In the genomic region with DNA sequence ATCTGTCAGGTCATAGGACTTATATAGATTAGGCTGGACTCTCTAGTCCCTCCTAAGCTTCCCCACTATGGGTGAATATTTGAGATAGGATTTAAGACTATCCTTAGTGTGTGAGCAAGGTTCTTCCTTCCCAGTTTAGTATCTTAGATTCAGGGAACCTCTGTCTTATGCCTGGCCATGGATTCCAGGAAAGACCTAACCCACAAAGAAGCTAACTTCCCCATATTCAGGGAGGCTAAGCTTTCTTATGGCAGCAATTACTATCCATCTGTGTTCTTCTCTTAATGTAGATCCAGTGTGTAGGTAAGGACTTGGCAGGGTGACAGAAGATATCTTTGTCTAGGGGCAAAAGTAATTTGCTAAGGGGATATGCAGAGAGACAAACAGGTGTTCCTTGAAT, we compare ENCODE assay signal across 16 cellular contexts. TPM values are rescaled to one million over a fixed set of nuclear protein-coding genes. Genes with fewer than 3 reads are reported as not detected.
A peak's percentile ranks its signal among the peaks of the same experiment; 100 is the strongest.
DNase-seq lines count a peak whose midpoint lies in the region; TF ChIP-seq lines count a peak whose summit lies in the region.
"Had no signal": no experiment of that assay in that cellular context is flagged by ENCODE, and none has a peak within 500 bp of the region (broad histone marks: within the 10 kb centered on the region; RNA-seq: fewer than 3 reads in every experiment).

No MANE protein-coding gene starts in this region.

- TF ChIP-seq CTCF in VCaP (conservative IDR thresholded peaks at IDR 0.05) (no peak), prostate gland (IDR thresholded peaks at IDR 0.05) (no peak)

- H2AFZ ChIP-seq in Karpas-422 (ENCODE audit: low read length), result no peak overlapping the region
- H2AFZ ChIP-seq: GM23338 had no signal

- H3K79me2 ChIP-seq in Karpas-422 (ENCODE audit: low read length), result no peaks in the 10 kb centered on the region

- H3K4me3 ChIP-seq in prostate gland (no peak overlapping the region), Karpas-422 (ENCODE audit: low read length) (no peak overlapping the region)
- H3K4me3 ChIP-seq: GM23338 had no signal

- no peak for TF ChIP-seq POLR2A in prostate gland (IDR thresholded peaks at IDR 0.05)

- no peaks in the 10 kb centered on the region for H4K20me1 ChIP-seq in Karpas-422 (ENCODE audit: insufficient read depth, low read depth, low read length)

- H3K27ac ChIP-seq in VCaP (peak overlapping the region; percentile 29; the same call in 1 of the 2 replicates), prostate gland (no peak overlapping the region), Karpas-422 (ENCODE audit: low read length) (no peak overlapping the region)
- H3K27ac ChIP-seq: RWPE1 had no signal

- intact Hi-C loops in prostate gland (cut with DNase I), result no loop called here

- peak; percentile 58 for DNase-seq in CMK (ENCODE audit: low read depth)
- DNase-seq in GF-D8 (lab: John Stamatoyannopoulos, UW), result peak; percentile 57
- DNase-seq in NCI-H69 (lab: John Stamatoyannopoulos, UW), result peak; percentile 63
- no peak for DNase-seq in activated CD4-positive, CD25-positive, alpha-beta regulatory T cell treated with anti-CD3 and anti-CD28 coated beads, Interleukin-2, amount 50 U/mL, for 72 hours
- DNase-seq in prostate gland (ENCODE audit: low spot score), result no peak
- DNase-seq in Karpas-422, result no peak
- DNase-seq: Caco-2, DMS53, NCI-H1092 treated with DMSO at 0.1 percent for 48 hours, NCI-H187, NCI-H510A, PC-3, T-helper 17 cell had no signal

- no peaks in the 10 kb centered on the region for H3K4me1 ChIP-seq in prostate gland (replicated peaks)
- H3K4me1 ChIP-seq in Karpas-422 (ENCODE audit: low read length), result peaks cover 14% of the 10 kb centered on the region
- H3K4me1 ChIP-seq: Caco-2 had no signal

- H3K9me2 ChIP-seq in Karpas-422 (replicated peaks; ENCODE audit: insufficient read depth, low read length), result no peaks in the 10 kb centered on the region

- H3K27me3 ChIP-seq in prostate gland (replicated peaks; ENCODE audit: insufficient read depth) (no peaks in the 10 kb centered on the region), Karpas-422 (ENCODE audit: low read length) (0 out of 2 replicates have a peak, but pooled peaks cover 3% of the 10 kb centered on the region)

- no peaks in the 10 kb centered on the region for H3K9me3 ChIP-seq in prostate gland
- H3K9me3 ChIP-seq in Karpas-422 (ENCODE audit: low read length), result no peaks in the 10 kb centered on the region
- H3K9me3 ChIP-seq: Caco-2 had no signal

- no peak overlapping the region for H3K9ac ChIP-seq in Karpas-422 (ENCODE audit: low read length)

- H3K36me3 ChIP-seq in prostate gland, result no peaks in the 10 kb centered on the region
- H3K36me3 ChIP-seq in Karpas-422 (ENCODE audit: insufficient read depth, low read length), result no peaks in the 10 kb centered on the region

- no peak overlapping the region for H3K4me2 ChIP-seq in Karpas-422 (ENCODE audit: low read depth, low read length, poor library complexity, severe bottlenecking)
- H3K4me2 ChIP-seq: GM23338 had no signal

RNA-seq across cellular contexts. Expression of gene PIK3R4, which starts 25.5 kb away (rescaled TPM):
- 10 to 100 TPM; 36.8 to 52.8 TPM for total RNA-seq in prostate gland
- 27.7 and 46.8 TPM in 2 replicates for total RNA-seq in Karpas-422 (2014; rRNA removed; shearing (Covaris generic); ENCODE audit: low replicate concordance)

Comparison
In these comparisons a context has a peak if more than half of its experiments do, and no peak if none do; other contexts are left out.
1. DNase-seq: peak in CMK (single experiment), GF-D8 (single experiment) and NCI-H69 (single experiment); none in activated CD4-positive, CD25-positive, alpha-beta regulatory T cell treated with anti-CD3 and anti-CD28 coated beads, Interleukin-2, amount 50 U/mL, for 72 hours (single experiment), prostate gland (single experiment) and Karpas-422 (single experiment).